Comparison of ENCODE assay signal across 8 cellular contexts in the genomic region with DNA sequence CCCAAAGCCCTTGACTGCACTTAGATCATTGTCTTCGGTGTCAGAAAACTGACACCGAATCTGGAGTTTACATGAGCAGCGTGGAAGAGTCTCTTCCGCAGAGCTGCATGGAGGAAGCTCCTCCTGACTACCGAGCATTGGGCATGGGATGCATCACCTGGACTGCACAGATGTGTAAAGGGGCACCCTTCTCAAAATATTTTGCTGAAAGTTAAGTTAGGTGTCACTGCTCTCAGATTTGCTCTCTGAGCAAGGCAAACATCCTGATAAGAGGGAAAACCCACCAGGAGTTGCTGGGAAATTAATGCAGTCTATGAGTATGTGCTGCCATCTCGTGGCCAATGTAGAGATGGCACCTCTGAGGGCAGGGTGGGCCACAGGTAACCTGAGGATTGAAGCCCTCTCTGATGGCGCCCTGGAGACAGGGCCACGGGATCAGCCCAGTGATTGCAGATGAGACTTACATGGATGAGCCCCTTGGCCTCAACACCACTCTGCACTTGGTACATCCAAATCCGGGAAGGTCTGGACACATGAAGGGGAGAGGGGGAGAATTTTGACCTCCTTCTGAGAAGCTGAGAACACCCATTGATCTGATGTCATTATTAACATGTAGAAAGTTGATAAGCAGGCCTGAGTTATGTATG.
DNase-seq lines count a peak whose midpoint lies in the region; ATAC-seq, FAIRE-seq and TF ChIP-seq lines count a peak whose summit lies in the region.

No MANE protein-coding gene starts in this region.

- H2AFZ ChIP-seq in GM12878 (ENCODE audit: control insufficient read depth, low read depth, low read length) = no peak overlapping the region

- CTCF ChIA-PET in GM12878 (lab: Yijun Ruan, JAX) = interaction anchor here (0.6 to 3.8 kb wide), 12 partner anchors 11 to 901 kb away, joined by 3 to 69 read pairs (median 4); no protein-coding TSS in a partner anchor

- no peak overlapping the region for H3K27ac ChIP-seq in GM12878 (ENCODE audit: control insufficient read depth, insufficient read depth)

- H3K9ac ChIP-seq in GM12878 (ENCODE audit: control insufficient read depth, insufficient read depth, low read length) (no peak overlapping the region), iPS-15b (ENCODE audit: low read depth, low read length) (no peak overlapping the region)

- WGBS in GM12878 (ENCODE audit: insufficient coverage, insufficient replicate concordance, low lambda C conversion rate, missing lambda C conversion rate) = 33% methylated on average over 9 of the region's 9 CpGs

- intact Hi-C loops in GM12878 (cut with micrococcal nuclease; ENCODE audit: unreplicated experiment) = loop anchor here (1.0 to 5.0 kb wide), 3 partner anchors 14 to 672 kb away; no protein-coding TSS in a partner anchor

- TF ChIP-seq RAD21 in GM12878 (IDR thresholded peaks at IDR 0.05; ENCODE audit: insufficient read depth, low read depth, low read length) = peak; percentile 83

- TF ChIP-seq POLR2A in GM12878 (IDR thresholded peaks at IDR 0.05; ENCODE audit: low read depth, low read length) = no peak

- peak; percentile 75 to 86 (median 84) for TF ChIP-seq CTCF in GM12878 (IDR thresholded peaks at IDR 0.05 in 2 of 3, conservative IDR thresholded peaks at IDR 0.05 in 1 of 3; ENCODE audit: control insufficient read depth in 2 of 3, extremely low read depth in 1 of 3, insufficient read depth in 1 of 3, low read depth in 3 of 3, low read length in 3 of 3)

- no TSS peak for BruUV-seq in GM12878 (replicated peaks; lab: Mats Ljungman, UMichigan)

- SMC1A ChIA-PET in GM12878 (lab: Charles Lee; ENCODE audit: uncharacterized antibody, unreplicated experiment) = interaction anchor here (1.0 to 2.8 kb wide), 5 partner anchors 9 to 843 kb away, joined by 3 to 19 read pairs (median 5); no protein-coding TSS in a partner anchor

- ATAC-seq in GM21360 (IDR thresholded peaks at IDR 0.05; ENCODE audit: unreplicated experiment) = peak; percentile 87
- ATAC-seq in GM12878 = peak; percentile 81

- no peaks in the 10 kb centered on the region; the same call in 2 of the 3 replicates for H3K9me3 ChIP-seq in GM12878 (replicated peaks; ENCODE audit: control insufficient read depth, insufficient read depth, low read length)
- no peaks in the 10 kb centered on the region for H3K9me3 ChIP-seq in iPS-15b (ENCODE audit: control insufficient read depth, insufficient read depth, low read length)

- no peaks in the 10 kb centered on the region for H3K79me2 ChIP-seq in GM12878 (ENCODE audit: control insufficient read depth, insufficient read depth, low read length)

- H3K27me3 ChIP-seq in GM12878 (replicated peaks in 1 of 2; ENCODE audit: control insufficient read depth in 2 of 2, insufficient read depth in 2 of 2, low read length in 1 of 2) = no peaks in the 10 kb centered on the region; a peak in 1 of 4 replicates
- H3K27me3 ChIP-seq in iPS-15b (ENCODE audit: control insufficient read depth, insufficient read depth, low read length) = no peaks in the 10 kb centered on the region

- no peak for TF ChIP-seq EP300 in GM12878 (IDR thresholded peaks at IDR 0.05; ENCODE audit: borderline replicate concordance in 1 of 2, control insufficient read depth in 1 of 2, low read depth in 2 of 2, low read length in 2 of 2)

- POLR2A ChIA-PET in GM12878 (lab: Charles Lee) = interaction anchor here (0.5 kb wide), 1 partner anchor 539 kb away, joined by 3 read pairs; no protein-coding TSS in a partner anchor

- no peaks in the 10 kb centered on the region for H4K20me1 ChIP-seq in GM12878 (ENCODE audit: control insufficient read depth, insufficient read depth)

- peak; percentile 65 for FAIRE-seq in GM12878 (lab: Jason Lieb, UNC)

- DNase-seq in DMS 273 treated with DMSO at 0.1 percent for 48 hours (lab: John Stamatoyannopoulos, UW) (peak; percentile 0), HS-5 (ENCODE audit: low read depth) (peak; percentile 16), T-helper 22 cell (ENCODE audit: low read depth) (peak; percentile 17), GM12878 (ENCODE audit: low read depth, low spot score) (no peak), COR-L47 (lab: John Stamatoyannopoulos, UW) (no peak)
- DNase-seq in stimulated activated CD4-positive, alpha-beta T cell treated with anti-CD3 and anti-CD28 coated beads, Interleukin-12 subunit alpha, Interleukin-12 subunit beta, amount 100 ng/mL, for 4 hours = peak; percentile 59

- no peaks in the 10 kb centered on the region for H3K4me1 ChIP-seq in GM12878 (ENCODE audit: control insufficient read depth, insufficient read depth, low read length)
- no peaks in the 10 kb centered on the region for H3K4me1 ChIP-seq in iPS-15b (ENCODE audit: control insufficient read depth, insufficient read depth, low read length)

- in situ Hi-C loops in GM12878 (cut with MboI) = no loop called here

- H3K4me2 ChIP-seq in GM12878 (ENCODE audit: control insufficient read depth, insufficient read depth) = no peak overlapping the region

- RAD21 ChIA-PET in GM12878 (lab: Charles Lee; ENCODE audit: unreplicated experiment) = interaction anchor here (0.6 to 2.1 kb wide), 6 partner anchors 11 to 1282 kb away, joined by 3 to 7 read pairs (median 4); no protein-coding TSS in a partner anchor

- no peaks in the 10 kb centered on the region for H3K36me3 ChIP-seq in GM12878 (ENCODE audit: control insufficient read depth in 2 of 2, insufficient read depth in 2 of 2, low read length in 1 of 2)
- no peaks in the 10 kb centered on the region for H3K36me3 ChIP-seq in iPS-15b (ENCODE audit: control insufficient read depth, insufficient read depth, low read length)

- H3K4me3 ChIP-seq in GM12878 = no peak overlapping the region
- peak overlapping the region; percentile 45 for H3K4me3 ChIP-seq in iPS-15b (ENCODE audit: low read depth, low read length)

TF ChIP-seq in GM12878, 131 proteins besides CTCF, POLR2A, EP300 and RAD21 (continues in another document):
- TF ChIP-seq BCL11A (IDR thresholded peaks at IDR 0.05; ENCODE audit: low read depth, low read length) (no peak), EED (IDR thresholded peaks at IDR 0.05; ENCODE audit: low read depth) (no peak), PML (IDR thresholded peaks at IDR 0.05; ENCODE audit: low read length) (no peak), TCF3 (IDR thresholded peaks at IDR 0.05; ENCODE audit: borderline replicate concordance, insufficient read depth, low read depth, low read length) (no peak), HDGF (IDR thresholded peaks at IDR 0.05) (no peak), JUNB (IDR thresholded peaks at IDR 0.05) (no peak), POU2F2 (IDR thresholded peaks at IDR 0.05; ENCODE audit: borderline replicate concordance, low read depth, low read length) (0 out of 3 replicates have a peak, but pooled peaks have one; percentile 62), DPF2 (IDR thresholded peaks at IDR 0.05) (no peak), BRCA1 (IDR thresholded peaks at IDR 0.05; ENCODE audit: low read depth, low read length) (no peak)
- TF ChIP-seq, protein P1, sequence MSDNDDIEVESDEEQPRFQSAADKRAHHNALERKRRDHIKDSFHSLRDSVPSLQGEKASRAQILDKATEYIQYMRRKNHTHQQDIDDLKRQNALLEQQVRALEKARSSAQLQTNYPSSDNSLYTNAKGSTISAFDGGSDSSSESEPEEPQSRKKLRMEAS (IDR thresholded peaks at IDR 0.05; ENCODE audit: low read depth, low read length) = no peak
- TF ChIP-seq, protein P2, sequence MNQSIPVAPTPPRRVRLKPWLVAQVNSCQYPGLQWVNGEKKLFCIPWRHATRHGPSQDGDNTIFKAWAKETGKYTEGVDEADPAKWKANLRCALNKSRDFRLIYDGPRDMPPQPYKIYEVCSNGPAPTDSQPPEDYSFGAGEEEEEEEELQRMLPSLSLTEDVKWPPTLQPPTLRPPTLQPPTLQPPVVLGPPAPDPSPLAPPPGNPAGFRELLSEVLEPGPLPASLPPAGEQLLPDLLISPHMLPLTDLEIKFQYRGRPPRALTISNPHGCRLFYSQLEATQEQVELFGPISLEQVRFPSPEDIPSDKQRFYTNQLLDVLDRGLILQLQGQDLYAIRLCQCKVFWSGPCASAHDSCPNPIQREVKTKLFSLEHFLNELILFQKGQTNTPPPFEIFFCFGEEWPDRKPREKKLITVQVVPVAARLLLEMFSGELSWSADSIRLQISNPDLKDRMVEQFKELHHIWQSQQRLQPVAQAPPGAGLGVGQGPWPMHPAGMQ (IDR thresholded peaks at IDR 0.05; ENCODE audit: borderline replicate concordance) = no peak
- TF ChIP-seq, protein P3, sequence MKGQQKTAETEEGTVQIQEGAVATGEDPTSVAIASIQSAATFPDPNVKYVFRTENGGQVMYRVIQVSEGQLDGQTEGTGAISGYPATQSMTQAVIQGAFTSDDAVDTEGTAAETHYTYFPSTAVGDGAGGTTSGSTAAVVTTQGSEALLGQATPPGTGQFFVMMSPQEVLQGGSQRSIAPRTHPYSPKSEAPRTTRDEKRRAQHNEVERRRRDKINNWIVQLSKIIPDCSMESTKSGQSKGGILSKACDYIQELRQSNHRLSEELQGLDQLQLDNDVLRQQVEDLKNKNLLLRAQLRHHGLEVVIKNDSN (IDR thresholded peaks at IDR 0.05; ENCODE audit: borderline replicate concordance, extremely low read length, insufficient read depth, low read depth, low read length) = no peak
- TF ChIP-seq, protein P4, sequence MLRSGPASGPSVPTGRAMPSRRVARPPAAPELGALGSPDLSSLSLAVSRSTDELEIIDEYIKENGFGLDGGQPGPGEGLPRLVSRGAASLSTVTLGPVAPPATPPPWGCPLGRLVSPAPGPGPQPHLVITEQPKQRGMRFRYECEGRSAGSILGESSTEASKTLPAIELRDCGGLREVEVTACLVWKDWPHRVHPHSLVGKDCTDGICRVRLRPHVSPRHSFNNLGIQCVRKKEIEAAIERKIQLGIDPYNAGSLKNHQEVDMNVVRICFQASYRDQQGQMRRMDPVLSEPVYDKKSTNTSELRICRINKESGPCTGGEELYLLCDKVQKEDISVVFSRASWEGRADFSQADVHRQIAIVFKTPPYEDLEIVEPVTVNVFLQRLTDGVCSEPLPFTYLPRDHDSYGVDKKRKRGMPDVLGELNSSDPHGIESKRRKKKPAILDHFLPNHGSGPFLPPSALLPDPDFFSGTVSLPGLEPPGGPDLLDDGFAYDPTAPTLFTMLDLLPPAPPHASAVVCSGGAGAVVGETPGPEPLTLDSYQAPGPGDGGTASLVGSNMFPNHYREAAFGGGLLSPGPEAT (IDR thresholded peaks at IDR 0.05; ENCODE audit: low read depth) = no peak

Comparison
In these comparisons a context has a peak if more than half of its experiments do, and no peak if none do; other contexts are left out.
1. DNase-seq: peak in DMS 273 treated with DMSO at 0.1 percent for 48 hours (single experiment), HS-5 (single experiment), T-helper 22 cell (single experiment) and stimulated activated CD4-positive, alpha-beta T cell treated with anti-CD3 and anti-CD28 coated beads, Interleukin-12 subunit alpha, Interleukin-12 subunit beta, amount 100 ng/mL, for 4 hours (single experiment); none in GM12878 (single experiment) and COR-L47 (single experiment).